Comparison of ENCODE assay signal across 1 cellular context in the genomic region with DNA sequence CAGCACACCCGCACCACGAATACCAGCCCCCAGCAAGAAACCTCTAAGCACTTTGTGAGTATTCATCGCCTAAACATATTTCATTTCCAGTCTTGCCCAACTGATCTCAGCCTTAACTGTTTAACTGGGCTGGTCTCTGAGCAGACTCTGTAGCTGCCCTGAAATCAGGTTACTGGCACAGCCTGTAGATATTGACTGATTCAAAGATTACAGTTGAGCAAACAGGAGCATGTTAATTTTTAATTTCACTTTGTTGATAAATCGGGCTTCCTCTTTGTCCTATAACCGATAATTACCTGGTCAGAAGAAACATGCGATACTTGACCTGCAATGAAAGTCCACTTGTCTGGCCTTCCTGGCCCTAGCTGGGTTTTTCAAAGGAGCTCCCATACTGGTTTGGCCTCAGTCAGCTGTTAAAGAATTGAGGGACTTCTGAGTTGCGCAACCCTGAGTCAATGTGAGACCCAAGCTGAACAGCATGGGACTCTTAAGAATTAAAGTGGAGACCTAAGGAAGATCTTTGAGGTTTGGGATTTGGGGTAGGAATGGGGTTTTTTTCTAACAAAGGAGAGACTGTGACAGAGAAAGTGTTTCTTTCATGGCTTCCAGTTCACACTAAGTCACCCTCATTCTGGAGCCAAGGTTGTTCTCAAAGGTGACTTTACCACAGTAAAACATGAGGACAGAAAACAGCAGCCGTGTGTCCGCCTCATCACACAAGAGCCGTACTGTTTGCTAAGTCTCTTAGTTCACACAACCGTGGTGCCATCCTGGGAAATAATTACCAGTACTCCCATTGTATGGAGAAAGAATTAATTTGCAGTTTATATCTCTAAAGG.
A peak's percentile ranks its signal among the peaks of the same experiment; 100 is the strongest.
TF ChIP-seq lines count a peak whose summit lies in the region.

No MANE protein-coding gene starts in this region.

TF ChIP-seq in HepG2, 621 proteins besides CTCF, POLR2A, EP300 and RAD21 (continued from another document and continues in another):
- TF ChIP-seq, protein P1, sequence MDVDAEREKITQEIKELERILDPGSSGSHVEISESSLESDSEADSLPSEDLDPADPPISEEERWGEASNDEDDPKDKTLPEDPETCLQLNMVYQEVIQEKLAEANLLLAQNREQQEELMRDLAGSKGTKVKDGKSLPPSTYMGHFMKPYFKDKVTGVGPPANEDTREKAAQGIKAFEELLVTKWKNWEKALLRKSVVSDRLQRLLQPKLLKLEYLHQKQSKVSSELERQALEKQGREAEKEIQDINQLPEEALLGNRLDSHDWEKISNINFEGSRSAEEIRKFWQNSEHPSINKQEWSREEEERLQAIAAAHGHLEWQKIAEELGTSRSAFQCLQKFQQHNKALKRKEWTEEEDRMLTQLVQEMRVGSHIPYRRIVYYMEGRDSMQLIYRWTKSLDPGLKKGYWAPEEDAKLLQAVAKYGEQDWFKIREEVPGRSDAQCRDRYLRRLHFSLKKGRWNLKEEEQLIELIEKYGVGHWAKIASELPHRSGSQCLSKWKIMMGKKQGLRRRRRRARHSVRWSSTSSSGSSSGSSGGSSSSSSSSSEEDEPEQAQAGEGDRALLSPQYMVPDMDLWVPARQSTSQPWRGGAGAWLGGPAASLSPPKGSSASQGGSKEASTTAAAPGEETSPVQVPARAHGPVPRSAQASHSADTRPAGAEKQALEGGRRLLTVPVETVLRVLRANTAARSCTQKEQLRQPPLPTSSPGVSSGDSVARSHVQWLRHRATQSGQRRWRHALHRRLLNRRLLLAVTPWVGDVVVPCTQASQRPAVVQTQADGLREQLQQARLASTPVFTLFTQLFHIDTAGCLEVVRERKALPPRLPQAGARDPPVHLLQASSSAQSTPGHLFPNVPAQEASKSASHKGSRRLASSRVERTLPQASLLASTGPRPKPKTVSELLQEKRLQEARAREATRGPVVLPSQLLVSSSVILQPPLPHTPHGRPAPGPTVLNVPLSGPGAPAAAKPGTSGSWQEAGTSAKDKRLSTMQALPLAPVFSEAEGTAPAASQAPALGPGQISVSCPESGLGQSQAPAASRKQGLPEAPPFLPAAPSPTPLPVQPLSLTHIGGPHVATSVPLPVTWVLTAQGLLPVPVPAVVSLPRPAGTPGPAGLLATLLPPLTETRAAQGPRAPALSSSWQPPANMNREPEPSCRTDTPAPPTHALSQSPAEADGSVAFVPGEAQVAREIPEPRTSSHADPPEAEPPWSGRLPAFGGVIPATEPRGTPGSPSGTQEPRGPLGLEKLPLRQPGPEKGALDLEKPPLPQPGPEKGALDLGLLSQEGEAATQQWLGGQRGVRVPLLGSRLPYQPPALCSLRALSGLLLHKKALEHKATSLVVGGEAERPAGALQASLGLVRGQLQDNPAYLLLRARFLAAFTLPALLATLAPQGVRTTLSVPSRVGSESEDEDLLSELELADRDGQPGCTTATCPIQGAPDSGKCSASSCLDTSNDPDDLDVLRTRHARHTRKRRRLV (CRISPR knock-in tag; IDR thresholded peaks at IDR 0.05): no peak
- peak; percentile 73 for TF ChIP-seq NR2F2 (IDR thresholded peaks at IDR 0.05; ENCODE audit: borderline replicate concordance, low read depth)
- TF ChIP-seq, protein P2, sequence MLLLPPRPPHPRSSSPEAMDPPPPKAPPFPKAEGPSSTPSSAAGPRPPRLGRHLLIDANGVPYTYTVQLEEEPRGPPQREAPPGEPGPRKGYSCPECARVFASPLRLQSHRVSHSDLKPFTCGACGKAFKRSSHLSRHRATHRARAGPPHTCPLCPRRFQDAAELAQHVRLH (CRISPR knock-in tag; IDR thresholded peaks at IDR 0.05; ENCODE audit: borderline replicate concordance, low read depth): no peak
- no peak for TF ChIP-seq ATM (IDR thresholded peaks at IDR 0.05; ENCODE audit: borderline replicate concordance)
- peak; percentile 76 for TF ChIP-seq ZNF652 (CRISPR knock-in tag; IDR thresholded peaks at IDR 0.05; ENCODE audit: borderline replicate concordance, low read depth)
- TF ChIP-seq, protein P3, sequence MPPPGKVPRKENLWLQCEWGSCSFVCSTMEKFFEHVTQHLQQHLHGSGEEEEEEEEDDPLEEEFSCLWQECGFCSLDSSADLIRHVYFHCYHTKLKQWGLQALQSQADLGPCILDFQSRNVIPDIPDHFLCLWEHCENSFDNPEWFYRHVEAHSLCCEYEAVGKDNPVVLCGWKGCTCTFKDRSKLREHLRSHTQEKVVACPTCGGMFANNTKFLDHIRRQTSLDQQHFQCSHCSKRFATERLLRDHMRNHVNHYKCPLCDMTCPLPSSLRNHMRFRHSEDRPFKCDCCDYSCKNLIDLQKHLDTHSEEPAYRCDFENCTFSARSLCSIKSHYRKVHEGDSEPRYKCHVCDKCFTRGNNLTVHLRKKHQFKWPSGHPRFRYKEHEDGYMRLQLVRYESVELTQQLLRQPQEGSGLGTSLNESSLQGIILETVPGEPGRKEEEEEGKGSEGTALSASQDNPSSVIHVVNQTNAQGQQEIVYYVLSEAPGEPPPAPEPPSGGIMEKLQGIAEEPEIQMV (CRISPR knock-in tag; IDR thresholded peaks at IDR 0.05; ENCODE audit: low read depth): no peak
- TF ChIP-seq, protein P4, sequence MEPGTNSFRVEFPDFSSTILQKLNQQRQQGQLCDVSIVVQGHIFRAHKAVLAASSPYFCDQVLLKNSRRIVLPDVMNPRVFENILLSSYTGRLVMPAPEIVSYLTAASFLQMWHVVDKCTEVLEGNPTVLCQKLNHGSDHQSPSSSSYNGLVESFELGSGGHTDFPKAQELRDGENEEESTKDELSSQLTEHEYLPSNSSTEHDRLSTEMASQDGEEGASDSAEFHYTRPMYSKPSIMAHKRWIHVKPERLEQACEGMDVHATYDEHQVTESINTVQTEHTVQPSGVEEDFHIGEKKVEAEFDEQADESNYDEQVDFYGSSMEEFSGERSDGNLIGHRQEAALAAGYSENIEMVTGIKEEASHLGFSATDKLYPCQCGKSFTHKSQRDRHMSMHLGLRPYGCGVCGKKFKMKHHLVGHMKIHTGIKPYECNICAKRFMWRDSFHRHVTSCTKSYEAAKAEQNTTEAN (CRISPR knock-in tag; conservative IDR thresholded peaks at IDR 0.05): peak; percentile 82; the same call in 1 of the 2 replicates
- no peak for TF ChIP-seq ZNF570 (CRISPR knock-in tag; IDR thresholded peaks at IDR 0.05; ENCODE audit: borderline replicate concordance)
- no peak for TF ChIP-seq NFE2L2 (IDR thresholded peaks at IDR 0.05; ENCODE audit: low read length)
- TF ChIP-seq ZMYM3 (CRISPR knock-in tag; IDR thresholded peaks at IDR 0.05): peak; percentile 46; the same call in 1 of the 2 replicates
- peak; percentile 89; the same call in 1 of the 2 replicates for TF ChIP-seq TARDBP (CRISPR knock-in tag; IDR thresholded peaks at IDR 0.05)
- no peak for TF ChIP-seq MTF1 (CRISPR knock-in tag; IDR thresholded peaks at IDR 0.05)
- TF ChIP-seq, protein P5, sequence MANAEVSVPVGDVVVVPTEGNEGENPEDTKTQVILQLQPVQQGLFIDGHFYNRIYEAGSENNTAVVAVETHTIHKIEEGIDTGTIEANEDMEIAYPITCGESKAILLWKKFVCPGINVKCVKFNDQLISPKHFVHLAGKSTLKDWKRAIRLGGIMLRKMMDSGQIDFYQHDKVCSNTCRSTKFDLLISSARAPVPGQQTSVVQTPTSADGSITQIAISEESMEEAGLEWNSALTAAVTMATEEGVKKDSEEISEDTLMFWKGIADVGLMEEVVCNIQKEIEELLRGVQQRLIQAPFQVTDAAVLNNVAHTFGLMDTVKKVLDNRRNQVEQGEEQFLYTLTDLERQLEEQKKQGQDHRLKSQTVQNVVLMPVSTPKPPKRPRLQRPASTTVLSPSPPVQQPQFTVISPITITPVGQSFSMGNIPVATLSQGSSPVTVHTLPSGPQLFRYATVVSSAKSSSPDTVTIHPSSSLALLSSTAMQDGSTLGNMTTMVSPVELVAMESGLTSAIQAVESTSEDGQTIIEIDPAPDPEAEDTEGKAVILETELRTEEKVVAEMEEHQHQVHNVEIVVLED (CRISPR knock-in tag; IDR thresholded peaks at IDR 0.05; ENCODE audit: borderline replicate concordance): no peak
- peak; percentile 60; the same call in 1 of the 2 replicates for TF ChIP-seq ZNF557 (CRISPR knock-in tag; IDR thresholded peaks at IDR 0.05)
- TF ChIP-seq, protein P6, sequence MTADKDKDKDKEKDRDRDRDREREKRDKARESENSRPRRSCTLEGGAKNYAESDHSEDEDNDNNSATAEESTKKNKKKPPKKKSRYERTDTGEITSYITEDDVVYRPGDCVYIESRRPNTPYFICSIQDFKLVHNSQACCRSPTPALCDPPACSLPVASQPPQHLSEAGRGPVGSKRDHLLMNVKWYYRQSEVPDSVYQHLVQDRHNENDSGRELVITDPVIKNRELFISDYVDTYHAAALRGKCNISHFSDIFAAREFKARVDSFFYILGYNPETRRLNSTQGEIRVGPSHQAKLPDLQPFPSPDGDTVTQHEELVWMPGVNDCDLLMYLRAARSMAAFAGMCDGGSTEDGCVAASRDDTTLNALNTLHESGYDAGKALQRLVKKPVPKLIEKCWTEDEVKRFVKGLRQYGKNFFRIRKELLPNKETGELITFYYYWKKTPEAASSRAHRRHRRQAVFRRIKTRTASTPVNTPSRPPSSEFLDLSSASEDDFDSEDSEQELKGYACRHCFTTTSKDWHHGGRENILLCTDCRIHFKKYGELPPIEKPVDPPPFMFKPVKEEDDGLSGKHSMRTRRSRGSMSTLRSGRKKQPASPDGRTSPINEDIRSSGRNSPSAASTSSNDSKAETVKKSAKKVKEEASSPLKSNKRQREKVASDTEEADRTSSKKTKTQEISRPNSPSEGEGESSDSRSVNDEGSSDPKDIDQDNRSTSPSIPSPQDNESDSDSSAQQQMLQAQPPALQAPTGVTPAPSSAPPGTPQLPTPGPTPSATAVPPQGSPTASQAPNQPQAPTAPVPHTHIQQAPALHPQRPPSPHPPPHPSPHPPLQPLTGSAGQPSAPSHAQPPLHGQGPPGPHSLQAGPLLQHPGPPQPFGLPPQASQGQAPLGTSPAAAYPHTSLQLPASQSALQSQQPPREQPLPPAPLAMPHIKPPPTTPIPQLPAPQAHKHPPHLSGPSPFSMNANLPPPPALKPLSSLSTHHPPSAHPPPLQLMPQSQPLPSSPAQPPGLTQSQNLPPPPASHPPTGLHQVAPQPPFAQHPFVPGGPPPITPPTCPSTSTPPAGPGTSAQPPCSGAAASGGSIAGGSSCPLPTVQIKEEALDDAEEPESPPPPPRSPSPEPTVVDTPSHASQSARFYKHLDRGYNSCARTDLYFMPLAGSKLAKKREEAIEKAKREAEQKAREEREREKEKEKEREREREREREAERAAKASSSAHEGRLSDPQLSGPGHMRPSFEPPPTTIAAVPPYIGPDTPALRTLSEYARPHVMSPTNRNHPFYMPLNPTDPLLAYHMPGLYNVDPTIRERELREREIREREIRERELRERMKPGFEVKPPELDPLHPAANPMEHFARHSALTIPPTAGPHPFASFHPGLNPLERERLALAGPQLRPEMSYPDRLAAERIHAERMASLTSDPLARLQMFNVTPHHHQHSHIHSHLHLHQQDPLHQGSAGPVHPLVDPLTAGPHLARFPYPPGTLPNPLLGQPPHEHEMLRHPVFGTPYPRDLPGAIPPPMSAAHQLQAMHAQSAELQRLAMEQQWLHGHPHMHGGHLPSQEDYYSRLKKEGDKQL (CRISPR knock-in tag; IDR thresholded peaks at IDR 0.05; ENCODE audit: low read depth): peak; percentile 73
- TF ChIP-seq ZNF12 (CRISPR knock-in tag; IDR thresholded peaks at IDR 0.05): no peak
- no peak for TF ChIP-seq IRF2 (CRISPR knock-in tag; IDR thresholded peaks at IDR 0.05)
- no peak; the same call in 1 of the 2 replicates for TF ChIP-seq KMT2B (CRISPR knock-in tag; IDR thresholded peaks at IDR 0.05)
- peak; percentile 88; the same call in 1 of the 2 replicates for TF ChIP-seq ZSCAN20 (CRISPR knock-in tag; IDR thresholded peaks at IDR 0.05; ENCODE audit: borderline replicate concordance)
- peak; percentile 83 for TF ChIP-seq ZNF331 (CRISPR knock-in tag; IDR thresholded peaks at IDR 0.05)
- TF ChIP-seq PRPF4 (IDR thresholded peaks at IDR 0.05; ENCODE audit: low read depth, low read length, poor library complexity, severe bottlenecking): no peak
- TF ChIP-seq REPIN1 (CRISPR knock-in tag; IDR thresholded peaks at IDR 0.05; ENCODE audit: borderline replicate concordance, low read depth): no peak; the same call in 1 of the 2 replicates
- TF ChIP-seq, protein P7, sequence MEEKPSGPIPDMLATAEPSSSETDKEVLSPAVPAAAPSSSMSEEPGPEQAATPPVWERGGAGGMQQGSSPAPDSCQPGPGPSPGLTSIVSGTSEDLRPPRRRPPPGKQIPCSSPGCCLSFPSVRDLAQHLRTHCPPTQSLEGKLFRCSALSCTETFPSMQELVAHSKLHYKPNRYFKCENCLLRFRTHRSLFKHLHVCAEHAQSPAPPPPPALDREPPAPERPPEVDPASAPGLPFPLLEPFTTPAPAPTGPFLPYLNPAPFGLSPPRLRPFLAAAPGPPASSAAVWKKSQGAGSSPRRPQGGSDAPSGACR (CRISPR knock-in tag; IDR thresholded peaks at IDR 0.05): no peak
- TF ChIP-seq, protein P8, sequence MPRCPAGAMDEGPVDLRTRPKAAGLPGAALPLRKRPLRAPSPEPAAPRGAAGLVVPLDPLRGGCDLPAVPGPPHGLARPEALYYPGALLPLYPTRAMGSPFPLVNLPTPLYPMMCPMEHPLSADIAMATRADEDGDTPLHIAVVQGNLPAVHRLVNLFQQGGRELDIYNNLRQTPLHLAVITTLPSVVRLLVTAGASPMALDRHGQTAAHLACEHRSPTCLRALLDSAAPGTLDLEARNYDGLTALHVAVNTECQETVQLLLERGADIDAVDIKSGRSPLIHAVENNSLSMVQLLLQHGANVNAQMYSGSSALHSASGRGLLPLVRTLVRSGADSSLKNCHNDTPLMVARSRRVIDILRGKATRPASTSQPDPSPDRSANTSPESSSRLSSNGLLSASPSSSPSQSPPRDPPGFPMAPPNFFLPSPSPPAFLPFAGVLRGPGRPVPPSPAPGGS (CRISPR knock-in tag; IDR thresholded peaks at IDR 0.05): 0 out of 2 replicates have a peak, but pooled peaks have one; percentile 27
- TF ChIP-seq TBX3 (IDR thresholded peaks at IDR 0.05; ENCODE audit: borderline replicate concordance): peak; percentile 70; the same call in 1 of the 2 replicates
- TF ChIP-seq, protein P9, sequence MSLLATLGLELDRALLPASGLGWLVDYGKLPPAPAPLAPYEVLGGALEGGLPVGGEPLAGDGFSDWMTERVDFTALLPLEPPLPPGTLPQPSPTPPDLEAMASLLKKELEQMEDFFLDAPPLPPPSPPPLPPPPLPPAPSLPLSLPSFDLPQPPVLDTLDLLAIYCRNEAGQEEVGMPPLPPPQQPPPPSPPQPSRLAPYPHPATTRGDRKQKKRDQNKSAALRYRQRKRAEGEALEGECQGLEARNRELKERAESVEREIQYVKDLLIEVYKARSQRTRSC (CRISPR knock-in tag; IDR thresholded peaks at IDR 0.05; ENCODE audit: low read depth): no peak
- 0 out of 2 replicates have a peak, but pooled peaks have one; percentile 30 for TF ChIP-seq ZFAT (CRISPR knock-in tag; conservative IDR thresholded peaks at IDR 0.05)
- no peak for TF ChIP-seq THYN1 (CRISPR knock-in tag; IDR thresholded peaks at IDR 0.05; ENCODE audit: borderline replicate concordance, low read depth)
